Comparison of ENCODE assay signal across 8 cellular contexts in genomic region chr17:9645858-9646555, GRCh38. TPM values are rescaled to one million over a fixed set of nuclear protein-coding genes. Genes with fewer than 3 reads are reported as not detected.
A peak's percentile ranks its signal among the peaks of the same experiment; 100 is the strongest.
DNase-seq lines count a peak whose midpoint lies in the region; TF ChIP-seq lines count a peak whose summit lies in the region.

No MANE protein-coding gene starts in this region.

- no peak overlapping the region for H3K27ac ChIP-seq in adrenal gland
- H3K27ac ChIP-seq in iPS-20b (ENCODE audit: low read length) = no peak overlapping the region
- peak overlapping the region; percentile 2 for H3K27ac ChIP-seq in smooth muscle cell (ENCODE audit: low read depth)

- peak overlapping the region; percentile 100 for H3K4me2 ChIP-seq in smooth muscle cell

- no peaks in the 10 kb centered on the region for H4K20me1 ChIP-seq in smooth muscle cell (ENCODE audit: low read depth)

- peak overlapping the region; percentile 89 for H2AFZ ChIP-seq in smooth muscle cell (ENCODE audit: low read depth)

- H3K4me3 ChIP-seq in adrenal gland (peak overlapping the region in 1 of 4 donors; percentile 57), iPS-20b (ENCODE audit: low read length) (peak overlapping the region; percentile 89), smooth muscle cell (peak overlapping the region; percentile 66)

- no peaks in the 10 kb centered on the region for H3K36me3 ChIP-seq in adrenal gland (replicated peaks in 1 of 2)
- H3K36me3 ChIP-seq in iPS-20b (ENCODE audit: insufficient read depth, low read depth, low read length) = no peaks in the 10 kb centered on the region
- no peaks in the 10 kb centered on the region for H3K36me3 ChIP-seq in smooth muscle cell (ENCODE audit: low read depth)

- H3K9me3 ChIP-seq in adrenal gland (replicated peaks in 1 of 3) (no peaks in the 10 kb centered on the region), iPS-20b (ENCODE audit: insufficient read depth, low read depth, low read length) (no peaks in the 10 kb centered on the region), smooth muscle cell (replicated peaks; ENCODE audit: low read depth) (no peaks in the 10 kb centered on the region)

- peak; percentile 38 to 48 for DNase-seq in NOMO-1 (lab: John Stamatoyannopoulos, UW; ENCODE audit: unreplicated experiment in 2 of 2)
- DNase-seq in NOMO-1 treated with dmso at 0.1 percent for 144 hours (lab: John Stamatoyannopoulos, UW; ENCODE audit: unreplicated experiment) = no peak
- DNase-seq in NCI-H226 = peak; percentile 51
- peak in 5 of 7 donors; percentile 14 to 52 (median 21) for DNase-seq in adrenal gland
- DNase-seq in smooth muscle cell (lab: John Stamatoyannopoulos, UW; ENCODE audit: unreplicated experiment) = no peak
- no peak for DNase-seq in GOT3 (lab: John Stamatoyannopoulos, UW)
- DNase-seq in KG1 (lab: John Stamatoyannopoulos, UW) = no peak

- intact Hi-C loops in adrenal gland (cut with DNase I) = no loop called here

- H3F3A ChIP-seq in smooth muscle cell (ENCODE audit: low read depth) = peaks cover 9% of the 10 kb centered on the region

- no peak for TF ChIP-seq POLR2A in adrenal gland (IDR thresholded peaks at IDR 0.05)

- peaks cover 23% of the 10 kb centered on the region for H3K27me3 ChIP-seq in adrenal gland
- peaks cover 17% of the 10 kb centered on the region for H3K27me3 ChIP-seq in iPS-20b (ENCODE audit: insufficient read depth, low read length)
- no peaks in the 10 kb centered on the region for H3K27me3 ChIP-seq in smooth muscle cell (ENCODE audit: low read depth)

- peaks cover 11% of the 10 kb centered on the region for H3K79me2 ChIP-seq in smooth muscle cell (ENCODE audit: low read depth)

- 3 to 22% (median 6%) methylated on average over 5 to 50 of the region's 50 CpGs for WGBS in adrenal gland, 4 donors
- WGBS in smooth muscle cell (ENCODE audit: low lambda C conversion rate) = 2% methylated on average over 48 of the region's 50 CpGs

- H3K9ac ChIP-seq in iPS-20b (ENCODE audit: low read depth, low read length) (peak overlapping the region; percentile 62; the same call in 1 of the 2 replicates), smooth muscle cell (ENCODE audit: low read depth) (peak overlapping the region; percentile 43)

- TF ChIP-seq CTCF in adrenal gland (IDR thresholded peaks at IDR 0.05) (no peak), smooth muscle cell (IDR thresholded peaks at IDR 0.05; ENCODE audit: borderline replicate concordance, insufficient read depth, poor library complexity, severe bottlenecking) (peak; percentile 7)

- H3K4me1 ChIP-seq in adrenal gland (replicated peaks in 1 of 2) = peaks cover 9 to 11% of the 10 kb centered on the region in 2 donors
- H3K4me1 ChIP-seq in iPS-20b (ENCODE audit: insufficient read depth, low read length) = peaks cover 14% of the 10 kb centered on the region; the same call in 1 of the 2 replicates
- H3K4me1 ChIP-seq in smooth muscle cell (ENCODE audit: low read depth) = peaks cover 22% of the 10 kb centered on the region

RNA-seq across cellular contexts. Expression of gene USP43, which starts 0.7 kb away (rescaled TPM):
- total RNA-seq in adrenal gland (1 to 10 TPM in 1 of 8 donors, under 1 TPM in 5, not detected in 2; 0.11 to 1.2 (median 0.42) TPM), smooth muscle cell (2.6 and 2.7 TPM in 2 replicates)
- polyA plus RNA-seq in adrenal gland (1 to 10 TPM in 1 of 3 donors, under 1 TPM in 2; 0.11 to 1.1 (median 0.97) TPM), smooth muscle cell (2.0 and 3.9 TPM in 2 replicates)

Comparison
In these comparisons a context has a peak if more than half of its experiments do, and no peak if none do; other contexts are left out.
1. DNase-seq: peak in NOMO-1 (2 of 2), NCI-H226 (single experiment) and adrenal gland (5 of 7); none in NOMO-1 treated with dmso at 0.1 percent for 144 hours (single experiment), smooth muscle cell (single experiment), GOT3 (single experiment) and KG1 (single experiment).